Comparison of ENCODE assay signal across 10 cellular contexts in genomic region chr6:33693186-33694158, GRCh38. TPM values are rescaled to one million over a fixed set of nuclear protein-coding genes. Genes with fewer than 3 reads are reported as not detected.
DNase-seq lines count a peak whose midpoint lies in the region; ATAC-seq and TF ChIP-seq lines count a peak whose summit lies in the region.
"Had no signal": no experiment of that assay in that cellular context is flagged by ENCODE, and none has a peak within 500 bp of the region (broad histone marks: within the 10 kb centered on the region; RNA-seq: fewer than 3 reads in every experiment).

No MANE protein-coding gene starts in this region.

- no peaks in the 10 kb centered on the region for H3K9me3 Mint-ChIP-seq in activated T-cell treated with anti-CD3 and anti-CD28 coated beads, Interleukin-2, amount 50 U/mL, for 72 hours
- no peaks in the 10 kb centered on the region for H3K9me3 Mint-ChIP-seq in activated naive CD8-positive, alpha-beta T cell (ENCODE audit: low read depth)
- H3K9me3 Mint-ChIP-seq in type B pancreatic cell = no peaks in the 10 kb centered on the region
- H3K9me3 Mint-ChIP-seq in Calu3 (ENCODE audit: low read depth, unreplicated experiment) = no peaks in the 10 kb centered on the region

- peaks cover 8 to 21% of the 10 kb centered on the region in 2 donors for H3K36me3 Mint-ChIP-seq in activated T-cell treated with anti-CD3 and anti-CD28 coated beads, Interleukin-2, amount 50 U/mL, for 72 hours (ENCODE audit: insufficient read depth in 2 of 2)
- peaks cover 13% of the 10 kb centered on the region for H3K36me3 Mint-ChIP-seq in activated naive CD8-positive, alpha-beta T cell
- H3K36me3 Mint-ChIP-seq in type B pancreatic cell (peaks cover 12% of the 10 kb centered on the region), Calu3 (ENCODE audit: insufficient read depth, unreplicated experiment) (peaks cover 95% of the 10 kb centered on the region)

- intact Hi-C loops in Calu3 (cut with micrococcal nuclease; ENCODE audit: unreplicated experiment) = no loop called here

- no peak for ATAC-seq in activated T-cell treated with anti-CD3 and anti-CD28 coated beads, Interleukin-2, amount 50 U/mL, for 72 hours (replicated peaks in 1 of 2)
- ATAC-seq in HG03469 (IDR thresholded peaks at IDR 0.05; ENCODE audit: unreplicated experiment) = no peak

- H3K27me3 Mint-ChIP-seq in activated T-cell treated with anti-CD3 and anti-CD28 coated beads, Interleukin-2, amount 50 U/mL, for 72 hours (ENCODE audit: low read depth) = no peaks in the 10 kb centered on the region
- no peaks in the 10 kb centered on the region for H3K27me3 Mint-ChIP-seq in activated naive CD8-positive, alpha-beta T cell
- H3K27me3 Mint-ChIP-seq in type B pancreatic cell (no peaks in the 10 kb centered on the region), Calu3 (ENCODE audit: unreplicated experiment) (no peaks in the 10 kb centered on the region)

- H3K4me1 Mint-ChIP-seq in activated T-cell treated with anti-CD3 and anti-CD28 coated beads, Interleukin-2, amount 50 U/mL, for 72 hours (ENCODE audit: low read depth) = peaks cover 64% of the 10 kb centered on the region
- peaks cover 70% of the 10 kb centered on the region for H3K4me1 Mint-ChIP-seq in activated naive CD8-positive, alpha-beta T cell (ENCODE audit: low read depth)
- H3K4me1 Mint-ChIP-seq in type B pancreatic cell (ENCODE audit: unreplicated experiment) (peaks cover 30% of the 10 kb centered on the region), Calu3 (ENCODE audit: low read depth, unreplicated experiment) (peaks cover 9% of the 10 kb centered on the region)

- CTCF ChIA-PET in Calu3 (lab: Charles Lee) = interaction anchor here (0.8 kb wide), 1 partner anchor 18 kb away, joined by 3 read pairs; the partner anchor contains the start of gene UQCC2

- H3K4me3 Mint-ChIP-seq in activated T-cell treated with anti-CD3 and anti-CD28 coated beads, Interleukin-2, amount 50 U/mL, for 72 hours = peak overlapping the region; percentile 62 to 72
- peak overlapping the region; percentile 78 for H3K4me3 Mint-ChIP-seq in activated naive CD8-positive, alpha-beta T cell
- H3K4me3 Mint-ChIP-seq in type B pancreatic cell (no peak overlapping the region), Calu3 (ENCODE audit: low read depth, unreplicated experiment) (no peak overlapping the region)

- no TSS peak for BruUV-seq in Calu3 (replicated peaks; lab: Mats Ljungman, UMichigan)

- TF ChIP-seq CTCF in type B pancreatic cell (conservative IDR thresholded peaks at IDR 0.05) (no peak), Calu3 (IDR thresholded peaks at IDR 0.05; ENCODE audit: unreplicated experiment) (no peak)

- DNase-seq in activated T-cell treated with anti-CD3 and anti-CD28 coated beads, Interleukin-2, amount 50 U/mL, for 72 hours = no peak
- DNase-seq in activated T-cell treated with anti-CD3 and anti-CD28 coated beads, Interleukin-2, amount 50 U/mL, for 48 hours = no peak
- peak; percentile 58 for DNase-seq in left kidney (ENCODE audit: low read depth, low spot score)
- DNase-seq in type B pancreatic cell (ENCODE audit: extremely low spot score, unreplicated experiment) = no peak
- no peak for DNase-seq in stimulated activated CD4-positive, alpha-beta T cell treated with anti-CD3 and anti-CD28 coated beads, Interleukin-2, amount 100 ng/mL, for 48 hours
- DNase-seq in Calu3 = no peak
- DNase-seq: COR-L47, islet precursor cell had no signal

- peak overlapping the region; percentile 96 for H3K27ac Mint-ChIP-seq in activated T-cell treated with anti-CD3 and anti-CD28 coated beads, Interleukin-2, amount 50 U/mL, for 72 hours
- H3K27ac Mint-ChIP-seq in activated naive CD8-positive, alpha-beta T cell = peak overlapping the region; percentile 94
- H3K27ac Mint-ChIP-seq in type B pancreatic cell = peak overlapping the region; percentile 8
- no peak overlapping the region for H3K27ac Mint-ChIP-seq in Calu3 (ENCODE audit: unreplicated experiment)

RNA-seq across cellular contexts. Expression of gene UQCC2, which starts 18.0 kb away (rescaled TPM):
- total RNA-seq in activated T-cell treated with anti-CD3 and anti-CD28 coated beads, Interleukin-2, amount 50 U/mL, for 72 hours = 10 to 100 TPM; 50.6 to 59.9 TPM
- total RNA-seq in type B pancreatic cell (ENCODE audit: low replicate concordance) (79.5 and 98.8 TPM in 2 replicates), Calu3 (2022) (142 and 145 TPM in 2 replicates)

RNA-seq across cellular contexts. Expression of gene IP6K3, which starts 53.2 kb away (rescaled TPM):
- total RNA-seq in activated T-cell treated with anti-CD3 and anti-CD28 coated beads, Interleukin-2, amount 50 U/mL, for 72 hours = not detected
- total RNA-seq in type B pancreatic cell (ENCODE audit: low replicate concordance) = 0.75 TPM in 1 of 2 replicates, not detected in the other
- total RNA-seq in Calu3 (2022) = not detected in 2 replicates

Comparison
In these comparisons a context has a peak if more than half of its experiments do, and no peak if none do; other contexts are left out.
1. H3K4me3 Mint-ChIP-seq: peak in activated T-cell treated with anti-CD3 and anti-CD28 coated beads, Interleukin-2, amount 50 U/mL, for 72 hours (2 of 2) and activated naive CD8-positive, alpha-beta T cell (single experiment); none in type B pancreatic cell (single experiment) and Calu3 (single experiment).